Comparison of ENCODE assay signal across 1 cellular context in the genomic region with DNA sequence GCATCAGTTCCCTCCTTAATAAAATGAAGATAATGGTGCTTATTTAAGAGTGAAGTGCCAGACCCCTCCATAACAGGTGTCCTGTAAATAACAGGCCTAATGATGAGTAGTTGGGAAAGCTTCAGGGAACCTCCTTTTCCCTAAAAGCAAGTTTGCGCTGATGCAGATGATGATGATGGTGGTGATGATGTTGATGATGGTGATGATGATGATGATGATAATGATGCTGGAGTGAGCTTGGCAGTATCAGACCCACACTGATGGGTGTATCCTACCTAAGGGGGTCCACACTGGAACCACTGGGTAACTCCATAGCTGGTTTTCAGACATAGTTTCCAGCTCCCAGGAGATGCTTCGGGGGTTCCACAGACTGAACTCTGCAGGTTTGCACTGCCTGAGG.
TF ChIP-seq lines count a peak whose summit lies in the region.

No MANE protein-coding gene starts in this region.

TF ChIP-seq in HepG2, 621 proteins besides CTCF, POLR2A, EP300 and RAD21:
- peak; percentile 79 for TF ChIP-seq CREB1 (IDR thresholded peaks at IDR 0.05)
- TF ChIP-seq CREB1 (CRISPR knock-in tag; IDR thresholded peaks at IDR 0.05), result no peak
- no peak for TF ChIP-seq ZNF3 (CRISPR knock-in tag; IDR thresholded peaks at IDR 0.05)
